ENCODE assay signal across 8 cellular contexts in the genomic region with DNA sequence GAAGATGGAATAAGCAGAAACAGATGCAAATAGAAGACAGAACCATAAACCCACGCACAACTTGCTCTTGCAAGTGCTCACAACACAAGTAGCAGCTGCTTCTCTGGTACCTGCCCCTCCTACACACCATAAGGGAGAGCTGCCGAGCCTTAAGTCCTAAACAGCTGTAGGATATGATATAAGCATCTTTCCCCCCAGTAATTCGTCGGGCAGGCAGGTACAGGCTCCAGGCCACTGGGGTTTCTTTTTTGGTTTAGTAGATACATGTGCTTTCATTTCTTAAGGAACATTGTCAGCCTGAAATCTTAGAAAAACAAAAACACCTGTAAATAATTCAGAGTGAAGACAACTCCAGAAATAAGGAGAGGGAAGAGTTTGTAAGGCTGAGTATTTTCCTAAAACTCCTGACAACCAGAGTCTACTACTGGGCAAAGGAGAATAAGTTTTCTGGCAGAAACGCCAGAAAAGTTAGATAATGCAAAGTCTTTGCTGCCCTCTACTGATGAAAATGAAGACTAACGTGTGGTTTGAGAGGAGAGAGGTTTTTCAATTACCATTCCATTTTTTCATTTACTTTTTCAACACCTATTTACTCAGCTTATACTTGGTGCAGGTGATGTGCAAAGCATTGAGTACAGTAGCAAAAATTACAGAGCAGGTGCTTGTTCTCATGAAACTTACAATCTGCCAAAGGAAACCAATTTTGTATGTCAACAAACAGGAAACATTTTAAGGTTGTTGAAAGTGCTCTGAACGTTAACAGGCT. TPM values are rescaled to one million over a fixed set of nuclear protein-coding genes. Genes with fewer than 3 reads are reported as not detected.
DNase-seq lines count a peak whose midpoint lies in the region; ATAC-seq, FAIRE-seq and TF ChIP-seq lines count a peak whose summit lies in the region.

No MANE protein-coding gene starts in this region.

- intact Hi-C loops in prostate gland (cut with DNase I), result loop anchor here (5.0 kb wide), 1 partner anchor 140 kb away; no protein-coding TSS in a partner anchor

- no peaks in the 10 kb centered on the region for H3K36me3 Mint-ChIP-seq in T-helper 17 cell (ENCODE audit: low read depth)

- TF ChIP-seq CTCF in NB4 (IDR thresholded peaks at IDR 0.05; ENCODE audit: low read depth, low read length) (peak; percentile 58), prostate gland (IDR thresholded peaks at IDR 0.05) (peak in 3 of 4 experiments; percentile 59 to 68 (median 67))

- H3K4me3 ChIP-seq in NB4 (ENCODE audit: low read depth, low read length) (no peak overlapping the region), prostate gland (no peak overlapping the region)

- peaks cover 43% of the 10 kb centered on the region for H3K27me3 Mint-ChIP-seq in T-helper 17 cell

- no peaks in the 10 kb centered on the region for H3K27me3 ChIP-seq in prostate gland (replicated peaks; ENCODE audit: insufficient read depth)

- H3K27ac ChIP-seq in prostate gland, result no peak overlapping the region

- H3K4me3 Mint-ChIP-seq in T-helper 17 cell, result peak overlapping the region; percentile 68

- peak; percentile 96 for FAIRE-seq in G401.6 (lab: Jason Lieb, UNC)

- TF ChIP-seq POLR2A in NB4 (IDR thresholded peaks at IDR 0.05; ENCODE audit: extremely low read depth, insufficient read length) (no peak), prostate gland (IDR thresholded peaks at IDR 0.05) (no peak)

- no peak overlapping the region for H3K27ac Mint-ChIP-seq in T-helper 17 cell

- H3K9me3 ChIP-seq in T-helper 17 cell (ENCODE audit: control insufficient read depth, low read length, poor library complexity, severe bottlenecking) (no peaks in the 10 kb centered on the region), prostate gland (no peaks in the 10 kb centered on the region)

- H3K4me1 Mint-ChIP-seq in T-helper 17 cell, result peaks cover 4% of the 10 kb centered on the region

- ATAC-seq in GM21526 (IDR thresholded peaks at IDR 0.05; ENCODE audit: low FRiP score, unreplicated experiment), result peak; percentile 69
- ATAC-seq in T-helper 17 cell, result peak; percentile 70
- no peak for ATAC-seq in GM18873 (IDR thresholded peaks at IDR 0.05; ENCODE audit: low FRiP score, unreplicated experiment)

- 33% methylated on average over 7 of the region's 7 CpGs for WGBS in prostate gland

- DNase-seq in NB4 (ENCODE audit: low read depth) (peak; percentile 58), T-helper 17 cell (no peak), germinal center (ENCODE audit: low spot score) (peak; percentile 33), prostate gland (ENCODE audit: low spot score) (no peak), HPDE6-E6E7 (ENCODE audit: extremely low spot score) (no peak)

- H3K36me3 ChIP-seq in prostate gland, result no peaks in the 10 kb centered on the region

- peaks cover 3% of the 10 kb centered on the region for H3K4me1 ChIP-seq in prostate gland (replicated peaks)

RNA-seq across cellular contexts. Expression of gene TCERG1, which starts 20.1 kb away (rescaled TPM):
- total RNA-seq in T-helper 17 cell, result 10 to 100 TPM; 84.6 to 98.1 TPM
- 10 to 100 TPM; 41.4 to 83.0 TPM for total RNA-seq in prostate gland

Comparison
In these comparisons a context has a peak if more than half of its experiments do, and no peak if none do; other contexts are left out.
1. DNase-seq: peak in NB4 (single experiment) and germinal center (single experiment); none in T-helper 17 cell (0 of 3), prostate gland (single experiment) and HPDE6-E6E7 (single experiment).